ENCODE assay signal across 1 cellular context in genomic region chr7:55533050-55533728, GRCh38.
TF ChIP-seq lines count a peak whose summit lies in the region.

No MANE protein-coding gene starts in this region.

TF ChIP-seq in HepG2, 621 proteins besides CTCF, POLR2A, EP300 and RAD21:
- TF ChIP-seq ZBTB49 (CRISPR knock-in tag; IDR thresholded peaks at IDR 0.05; ENCODE audit: borderline replicate concordance) (no peak), ATRX (CRISPR knock-in tag; IDR thresholded peaks at IDR 0.05; ENCODE audit: borderline replicate concordance) (no peak), ERF (CRISPR knock-in tag; IDR thresholded peaks at IDR 0.05) (no peak), JUNB (CRISPR knock-in tag; IDR thresholded peaks at IDR 0.05; ENCODE audit: borderline replicate concordance) (no peak), ZNF367 (CRISPR knock-in tag; IDR thresholded peaks at IDR 0.05; ENCODE audit: borderline replicate concordance) (no peak), SIN3B (IDR thresholded peaks at IDR 0.05; ENCODE audit: low read length) (no peak), ZNF484 (CRISPR knock-in tag; IDR thresholded peaks at IDR 0.05; ENCODE audit: borderline replicate concordance, low read depth) (no peak), TSC22D2 (CRISPR knock-in tag; IDR thresholded peaks at IDR 0.05; ENCODE audit: borderline replicate concordance) (no peak), MBD4 (IDR thresholded peaks at IDR 0.05; ENCODE audit: borderline replicate concordance, low read length) (no peak), GPN1 (CRISPR knock-in tag; IDR thresholded peaks at IDR 0.05; ENCODE audit: borderline replicate concordance) (no peak), MEIS2 (CRISPR knock-in tag; IDR thresholded peaks at IDR 0.05) (no peak), ZNF768 (CRISPR knock-in tag; IDR thresholded peaks at IDR 0.05) (no peak), TBX3 (IDR thresholded peaks at IDR 0.05; ENCODE audit: borderline replicate concordance) (no peak)
- TF ChIP-seq, protein P1, sequence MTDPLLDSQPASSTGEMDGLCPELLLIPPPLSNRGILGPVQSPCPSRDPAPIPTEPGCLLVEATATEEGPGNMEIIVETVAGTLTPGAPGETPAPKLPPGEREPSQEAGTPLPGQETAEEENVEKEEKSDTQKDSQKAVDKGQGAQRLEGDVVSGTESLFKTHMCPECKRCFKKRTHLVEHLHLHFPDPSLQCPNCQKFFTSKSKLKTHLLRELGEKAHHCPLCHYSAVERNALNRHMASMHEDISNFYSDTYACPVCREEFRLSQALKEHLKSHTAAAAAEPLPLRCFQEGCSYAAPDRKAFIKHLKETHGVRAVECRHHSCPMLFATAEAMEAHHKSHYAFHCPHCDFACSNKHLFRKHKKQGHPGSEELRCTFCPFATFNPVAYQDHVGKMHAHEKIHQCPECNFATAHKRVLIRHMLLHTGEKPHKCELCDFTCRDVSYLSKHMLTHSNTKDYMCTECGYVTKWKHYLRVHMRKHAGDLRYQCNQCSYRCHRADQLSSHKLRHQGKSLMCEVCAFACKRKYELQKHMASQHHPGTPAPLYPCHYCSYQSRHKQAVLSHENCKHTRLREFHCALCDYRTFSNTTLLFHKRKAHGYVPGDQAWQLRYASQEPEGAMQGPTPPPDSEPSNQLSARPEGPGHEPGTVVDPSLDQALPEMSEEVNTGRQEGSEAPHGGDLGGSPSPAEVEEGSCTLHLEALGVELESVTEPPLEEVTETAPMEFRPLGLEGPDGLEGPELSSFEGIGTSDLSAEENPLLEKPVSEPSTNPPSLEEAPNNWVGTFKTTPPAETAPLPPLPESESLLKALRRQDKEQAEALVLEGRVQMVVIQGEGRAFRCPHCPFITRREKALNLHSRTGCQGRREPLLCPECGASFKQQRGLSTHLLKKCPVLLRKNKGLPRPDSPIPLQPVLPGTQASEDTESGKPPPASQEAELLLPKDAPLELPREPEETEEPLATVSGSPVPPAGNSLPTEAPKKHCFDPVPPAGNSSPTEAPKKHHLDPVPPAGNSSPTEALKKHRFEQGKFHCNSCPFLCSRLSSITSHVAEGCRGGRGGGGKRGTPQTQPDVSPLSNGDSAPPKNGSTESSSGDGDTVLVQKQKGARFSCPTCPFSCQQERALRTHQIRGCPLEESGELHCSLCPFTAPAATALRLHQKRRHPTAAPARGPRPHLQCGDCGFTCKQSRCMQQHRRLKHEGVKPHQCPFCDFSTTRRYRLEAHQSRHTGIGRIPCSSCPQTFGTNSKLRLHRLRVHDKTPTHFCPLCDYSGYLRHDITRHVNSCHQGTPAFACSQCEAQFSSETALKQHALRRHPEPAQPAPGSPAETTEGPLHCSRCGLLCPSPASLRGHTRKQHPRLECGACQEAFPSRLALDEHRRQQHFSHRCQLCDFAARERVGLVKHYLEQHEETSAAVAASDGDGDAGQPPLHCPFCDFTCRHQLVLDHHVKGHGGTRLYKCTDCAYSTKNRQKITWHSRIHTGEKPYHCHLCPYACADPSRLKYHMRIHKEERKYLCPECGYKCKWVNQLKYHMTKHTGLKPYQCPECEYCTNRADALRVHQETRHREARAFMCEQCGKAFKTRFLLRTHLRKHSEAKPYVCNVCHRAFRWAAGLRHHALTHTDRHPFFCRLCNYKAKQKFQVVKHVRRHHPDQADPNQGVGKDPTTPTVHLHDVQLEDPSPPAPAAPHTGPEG (CRISPR knock-in tag; IDR thresholded peaks at IDR 0.05) = no peak
- TF ChIP-seq, protein P2, sequence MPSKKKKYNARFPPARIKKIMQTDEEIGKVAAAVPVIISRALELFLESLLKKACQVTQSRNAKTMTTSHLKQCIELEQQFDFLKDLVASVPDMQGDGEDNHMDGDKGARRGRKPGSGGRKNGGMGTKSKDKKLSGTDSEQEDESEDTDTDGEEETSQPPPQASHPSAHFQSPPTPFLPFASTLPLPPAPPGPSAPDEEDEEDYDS (CRISPR knock-in tag; IDR thresholded peaks at IDR 0.05) = no peak
